Comparison of ENCODE assay signal across 8 cellular contexts in the genomic region with DNA sequence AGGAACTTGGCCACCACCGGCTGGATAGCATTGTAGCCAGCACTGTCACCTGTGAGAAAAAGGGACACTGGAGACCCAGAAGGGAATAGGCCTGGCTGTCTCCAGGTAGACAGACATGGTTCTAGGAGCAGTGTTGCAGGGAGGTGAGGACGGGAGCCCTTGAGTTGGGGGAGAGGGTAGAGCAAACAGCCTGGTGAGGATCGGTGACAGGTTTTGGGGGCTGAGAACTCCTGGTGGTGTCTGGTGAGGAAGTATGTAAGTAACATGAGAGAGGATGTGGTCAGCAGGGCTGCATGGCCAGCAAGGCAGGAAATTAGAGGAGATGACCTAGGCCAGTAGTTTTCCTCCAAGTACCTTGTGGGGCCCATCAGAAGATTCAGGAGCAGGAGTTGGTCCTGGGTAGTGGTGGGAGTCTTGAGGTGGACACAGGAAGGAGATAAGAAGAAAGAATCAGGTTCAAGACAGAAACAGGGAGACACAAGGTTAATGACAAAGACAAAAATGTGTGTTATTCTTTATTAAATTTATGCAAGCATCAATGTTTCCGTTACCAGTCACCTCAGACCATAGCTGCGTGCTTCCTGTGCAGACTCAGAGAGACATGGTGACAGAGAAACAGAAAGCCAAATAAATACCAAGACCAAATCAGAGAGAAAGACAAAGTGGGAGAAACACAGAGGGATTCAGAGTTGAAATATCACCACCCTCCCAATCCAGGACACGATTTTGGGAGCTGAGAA. TPM values are rescaled to one million over a fixed set of nuclear protein-coding genes. Genes with fewer than 3 reads are reported as not detected.
DNase-seq lines count a peak whose midpoint lies in the region; ATAC-seq and TF ChIP-seq lines count a peak whose summit lies in the region.

ARHGAP9 (minus strand) TSS at position 491 of the 740 bp plus-strand sequence; CDS start at position 31, 460 bp downstream.

- H3K36me3 Mint-ChIP-seq in effector memory CD8-positive, alpha-beta T cell (ENCODE audit: insufficient read depth) = peaks cover 54% of the 10 kb centered on the region

- H3K9me3 ChIP-seq in BE2C = no peaks in the 10 kb centered on the region; the same call in 1 of the 2 replicates

- H3K4me3 Mint-ChIP-seq in effector memory CD8-positive, alpha-beta T cell = peak within 1 kb of the TSS; percentile 97 to 98

- H3K36me3 ChIP-seq in BE2C = no peaks in the 10 kb centered on the region

- H3K27me3 ChIP-seq in BE2C = peaks cover 85% of the 10 kb centered on the region

- peak; percentile 67 for ATAC-seq in effector memory CD8-positive, alpha-beta T cell (replicated peaks)

- DNase-seq in activated effector memory CD4-positive, alpha-beta T cell treated with anti-CD3 and anti-CD28 coated beads, Interleukin-2, amount 50 U/mL, for 16 hours = peak; percentile 84
- no peak for DNase-seq in activated effector memory CD4-positive, alpha-beta T cell treated with Interleukin-2 at 50 U/mL for 16 hours
- DNase-seq in T-helper 9 cell (peak; percentile 43), BE2C (no peak), SHP77 (lab: John Stamatoyannopoulos, UW) (no peak), inferior parietal cortex (ENCODE audit: extremely low spot score) (no peak)
- DNase-seq in effector memory CD8-positive, alpha-beta T cell = peak; percentile 53 to 72 (median 57)

- H3K4me1 ChIP-seq in BE2C = no peaks in the 10 kb centered on the region

- peak within 1 kb of the TSS; percentile 96 to 98 for H3K27ac Mint-ChIP-seq in effector memory CD8-positive, alpha-beta T cell

- H3K27me3 Mint-ChIP-seq in effector memory CD8-positive, alpha-beta T cell = no peaks in the 10 kb centered on the region

- no peak for TF ChIP-seq CTCF in subcutaneous adipose tissue (IDR thresholded peaks at IDR 0.05; ENCODE audit: low read depth)
- TF ChIP-seq CTCF in BE2C (IDR thresholded peaks at IDR 0.05; ENCODE audit: low read depth, low read length) = no peak

- no peak within 1 kb of the TSS for H3K4me3 ChIP-seq in BE2C (ENCODE audit: low read depth, low read length)

- peaks cover 64% of the 10 kb centered on the region in 2 donors for H3K4me1 Mint-ChIP-seq in effector memory CD8-positive, alpha-beta T cell (ENCODE audit: low read depth in 2 of 2)

- H3K9me3 Mint-ChIP-seq in effector memory CD8-positive, alpha-beta T cell = no peaks in the 10 kb centered on the region

RNA-seq across cellular contexts. Expression of gene ARHGAP9, which starts in this region (rescaled TPM):
- 10 to 100 TPM; 16.6 to 50.1 (median 24.7) TPM for total RNA-seq in subcutaneous adipose tissue
- polyA plus RNA-seq in BE2C (2012; ENCODE audit: insufficient read depth, insufficient read length, low read depth) = 1.4 TPM

Comparison
In these comparisons a context has a peak if more than half of its experiments do, and no peak if none do; other contexts are left out.
1. DNase-seq: peak in activated effector memory CD4-positive, alpha-beta T cell treated with anti-CD3 and anti-CD28 coated beads, Interleukin-2, amount 50 U/mL, for 16 hours (single experiment), T-helper 9 cell (single experiment) and effector memory CD8-positive, alpha-beta T cell (3 of 3); none in activated effector memory CD4-positive, alpha-beta T cell treated with Interleukin-2 at 50 U/mL for 16 hours (single experiment), BE2C (single experiment), SHP77 (0 of 2) and inferior parietal cortex (single experiment).